In the genomic region with DNA sequence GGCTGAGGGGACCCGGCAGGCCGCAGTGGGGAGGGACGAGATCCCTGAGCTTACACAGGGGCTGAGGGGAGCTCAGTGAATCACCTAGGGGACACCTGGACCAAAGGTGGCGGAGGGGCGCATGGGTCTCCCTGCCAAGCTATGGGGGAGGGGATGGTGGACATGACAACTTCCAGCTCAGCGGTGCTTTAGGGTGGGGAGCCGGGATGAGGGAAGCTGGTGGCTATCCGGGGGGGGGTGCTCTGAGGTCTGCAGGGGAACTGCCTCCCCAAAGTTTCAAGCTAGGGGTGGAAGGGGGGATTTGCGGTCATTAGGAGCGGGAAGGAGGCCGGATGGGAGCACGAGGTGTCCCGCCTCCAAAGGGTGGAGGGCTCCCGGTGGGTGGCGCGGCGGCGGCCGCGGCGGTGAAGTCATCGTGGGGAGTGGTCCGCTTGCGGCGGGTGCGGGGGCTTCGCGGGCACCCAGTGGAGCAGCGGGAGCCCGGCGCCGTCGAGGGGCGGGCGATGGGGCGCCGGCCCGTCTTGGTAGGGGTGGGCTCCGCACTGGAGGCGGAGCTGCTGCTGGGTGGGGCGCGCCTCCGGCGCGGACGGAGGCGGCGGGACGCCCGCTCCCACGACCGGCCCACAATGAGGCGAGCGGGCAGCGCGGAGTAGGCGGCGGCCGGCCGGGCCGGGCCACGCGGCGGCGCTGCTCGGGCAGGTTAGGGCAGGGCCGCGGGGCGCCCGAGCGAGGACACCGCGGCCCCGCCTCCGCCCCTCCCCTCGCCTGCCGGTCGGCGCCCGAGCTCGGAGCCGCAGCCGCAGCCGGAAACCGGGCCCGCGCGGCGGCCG, we compare ENCODE assay signal across 8 cellular contexts.
DNase-seq lines count a peak whose midpoint lies in the region; ATAC-seq and TF ChIP-seq lines count a peak whose summit lies in the region.

A gene with protein sequence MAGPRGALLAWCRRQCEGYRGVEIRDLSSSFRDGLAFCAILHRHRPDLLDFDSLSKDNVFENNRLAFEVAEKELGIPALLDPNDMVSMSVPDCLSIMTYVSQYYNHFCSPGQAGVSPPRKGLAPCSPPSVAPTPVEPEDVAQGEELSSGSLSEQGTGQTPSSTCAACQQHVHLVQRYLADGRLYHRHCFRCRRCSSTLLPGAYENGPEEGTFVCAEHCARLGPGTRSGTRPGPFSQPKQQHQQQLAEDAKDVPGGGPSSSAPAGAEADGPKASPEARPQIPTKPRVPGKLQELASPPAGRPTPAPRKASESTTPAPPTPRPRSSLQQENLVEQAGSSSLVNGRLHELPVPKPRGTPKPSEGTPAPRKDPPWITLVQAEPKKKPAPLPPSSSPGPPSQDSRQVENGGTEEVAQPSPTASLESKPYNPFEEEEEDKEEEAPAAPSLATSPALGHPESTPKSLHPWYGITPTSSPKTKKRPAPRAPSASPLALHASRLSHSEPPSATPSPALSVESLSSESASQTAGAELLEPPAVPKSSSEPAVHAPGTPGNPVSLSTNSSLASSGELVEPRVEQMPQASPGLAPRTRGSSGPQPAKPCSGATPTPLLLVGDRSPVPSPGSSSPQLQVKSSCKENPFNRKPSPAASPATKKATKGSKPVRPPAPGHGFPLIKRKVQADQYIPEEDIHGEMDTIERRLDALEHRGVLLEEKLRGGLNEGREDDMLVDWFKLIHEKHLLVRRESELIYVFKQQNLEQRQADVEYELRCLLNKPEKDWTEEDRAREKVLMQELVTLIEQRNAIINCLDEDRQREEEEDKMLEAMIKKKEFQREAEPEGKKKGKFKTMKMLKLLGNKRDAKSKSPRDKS (plus strand): TSS at position 764 of the 830 bp plus-strand sequence. CDS start 126 bp downstream, outside the sequence.

- peaks cover 0 to 7% of the 10 kb centered on the region in 2 donors for H3K36me3 ChIP-seq in muscle layer of duodenum (ENCODE audit: control insufficient read depth in 1 of 2, insufficient read depth in 2 of 2, low read length in 2 of 2)

- peaks cover 23 to 28% of the 10 kb centered on the region in 2 donors for H3K4me1 Mint-ChIP-seq in stimulated activated naive B cell treated with anti-CD40 and anti-IgM and Interleukin-4, amounts not matched to agents 10 μg/mL and 1 μg/mL and 100 μg/mL, for 72 hours

- H3K27ac ChIP-seq in muscle layer of duodenum (ENCODE audit: low read length), result peak within 1 kb of the TSS; percentile 67

- peaks cover 0 to 9% of the 10 kb centered on the region in 2 donors for H3K36me3 Mint-ChIP-seq in stimulated activated naive B cell treated with anti-CD40 and anti-IgM and Interleukin-4, amounts not matched to agents 10 μg/mL and 1 μg/mL and 100 μg/mL, for 72 hours

- DNase-seq in 8988T (peak; percentile 67), NOMO-1 (lab: John Stamatoyannopoulos, UW; ENCODE audit: unreplicated experiment in 2 of 2) (peak; percentile 73 to 79), activated T-cell treated with anti-CD3 and anti-CD28 coated beads for 48 hours (ENCODE audit: low read depth) (peak; percentile 66), erythroblast (lab: John Stamatoyannopoulos, UW) (peak; percentile 66 to 85)
- peak; percentile 67 for DNase-seq in stimulated activated naive B cell treated with anti-CD40 and anti-IgM and Interleukin-4, amounts not matched to agents 10 μg/mL and 1 μg/mL and 100 μg/mL, for 72 hours

- H3K9me3 ChIP-seq in muscle layer of duodenum (ENCODE audit: control insufficient read depth in 1 of 2, low read length in 2 of 2), result no peaks in the 10 kb centered on the region

- peak; percentile 79 for ATAC-seq in GM18502 (IDR thresholded peaks at IDR 0.05; ENCODE audit: poor library complexity, unreplicated experiment)
- ATAC-seq in HG03095 (IDR thresholded peaks at IDR 0.05; ENCODE audit: unreplicated experiment), result peak; percentile 71
- ATAC-seq in stimulated activated naive B cell treated with anti-CD40 and anti-IgM and Interleukin-4, amounts not matched to agents 10 μg/mL and 1 μg/mL and 100 μg/mL, for 72 hours (replicated peaks), result peak; percentile 90 to 92

- no peaks in the 10 kb centered on the region for H3K9me3 Mint-ChIP-seq in stimulated activated naive B cell treated with anti-CD40 and anti-IgM and Interleukin-4, amounts not matched to agents 10 μg/mL and 1 μg/mL and 100 μg/mL, for 72 hours

- peak within 1 kb of the TSS; percentile 96 for H3K27ac Mint-ChIP-seq in stimulated activated naive B cell treated with anti-CD40 and anti-IgM and Interleukin-4, amounts not matched to agents 10 μg/mL and 1 μg/mL and 100 μg/mL, for 72 hours

- H3K4me3 Mint-ChIP-seq in stimulated activated naive B cell treated with anti-CD40 and anti-IgM and Interleukin-4, amounts not matched to agents 10 μg/mL and 1 μg/mL and 100 μg/mL, for 72 hours, result peak within 1 kb of the TSS; percentile 85 to 89

- TF ChIP-seq POLR2A in erythroblast (IDR thresholded peaks at IDR 0.05; ENCODE audit: low read length), result no peak

- H3K4me3 ChIP-seq in muscle layer of duodenum (ENCODE audit: low read depth in 1 of 2, low read length in 2 of 2), result peak within 1 kb of the TSS; percentile 60 to 79

- H3K4me1 ChIP-seq in muscle layer of duodenum (ENCODE audit: control insufficient read depth in 1 of 2, insufficient read depth in 2 of 2, low read length in 2 of 2), result peaks cover 0 to 45% of the 10 kb centered on the region in 2 donors

- no peaks in the 10 kb centered on the region for H3K27me3 Mint-ChIP-seq in stimulated activated naive B cell treated with anti-CD40 and anti-IgM and Interleukin-4, amounts not matched to agents 10 μg/mL and 1 μg/mL and 100 μg/mL, for 72 hours

- H3K27me3 ChIP-seq in muscle layer of duodenum (ENCODE audit: low read depth, low read length), result no peaks in the 10 kb centered on the region

Comparison
In these comparisons a context has a peak if more than half of its experiments do, and no peak if none do; other contexts are left out.
1. Peak in every context shown above with its lines: DNase-seq, ATAC-seq, H3K4me3 ChIP-seq and H3K27ac ChIP-seq.